Comparison of ENCODE assay signal across 1 cellular context in the genomic region with DNA sequence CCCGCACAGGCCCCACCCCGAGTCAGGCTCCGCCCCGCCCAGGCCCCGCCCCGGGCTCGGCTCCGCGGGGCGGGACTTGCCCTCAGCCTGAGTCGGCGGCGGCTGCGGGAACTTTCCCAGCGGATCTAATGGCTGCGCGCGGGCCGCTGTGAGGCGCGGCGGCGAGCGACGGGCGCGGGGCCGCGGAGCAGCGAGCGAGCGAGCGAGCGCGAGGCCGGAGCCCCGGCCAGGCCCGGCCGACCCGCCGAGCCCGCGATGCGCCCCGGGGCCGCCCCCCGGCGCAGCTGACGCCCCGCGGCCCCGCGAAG.
TF ChIP-seq lines count a peak whose summit lies in the region.

INPP5A (plus strand) TSS at position 75 of the 308 bp plus-strand sequence. CDS start 310 bp downstream, outside the sequence.

TF ChIP-seq in K562, 482 proteins besides CTCF, POLR2A, EP300 and RAD21 (continued from another document):
- TF ChIP-seq THAP12 (CRISPR knock-in tag; IDR thresholded peaks at IDR 0.05) (no peak), TCF7 (IDR thresholded peaks at IDR 0.05; ENCODE audit: borderline replicate concordance) (no peak)
